Comparison of ENCODE assay signal across 33 cellular contexts in genomic region chr1:195704028-195704427, GRCh38.
A peak's percentile ranks its signal among the peaks of the same experiment; 100 is the strongest.
DNase-seq lines count a peak whose midpoint lies in the region; ATAC-seq, FAIRE-seq and TF ChIP-seq lines count a peak whose summit lies in the region.
"Had no signal": no experiment of that assay in that cellular context is flagged by ENCODE, and none has a peak within 500 bp of the region (broad histone marks: within the 10 kb centered on the region; RNA-seq: fewer than 3 reads in every experiment).

No MANE protein-coding gene starts in this region.

- TF ChIP-seq CTCF in A549 (IDR thresholded peaks at IDR 0.05): no peak
- TF ChIP-seq CTCF in D721Med (IDR thresholded peaks at IDR 0.05; ENCODE audit: insufficient read depth, missing control alignments): no peak
- no peak for TF ChIP-seq CTCF in IMR-90 (conservative IDR thresholded peaks at IDR 0.05; ENCODE audit: low read depth, low read length)
- TF ChIP-seq CTCF in K562 (IDR thresholded peaks at IDR 0.05 in 2 of 3, conservative IDR thresholded peaks at IDR 0.05 in 1 of 3; ENCODE audit: insufficient read depth in 2 of 3, low read depth in 1 of 3, low read length in 3 of 3): no peak
- no peak for TF ChIP-seq CTCF in foreskin keratinocyte (conservative IDR thresholded peaks at IDR 0.05)

- no peak for FAIRE-seq in A549 (lab: Jason Lieb, UNC)
- peak; percentile 73 for FAIRE-seq in D721Med (lab: Jason Lieb, UNC)
- FAIRE-seq in K562 (lab: Jason Lieb, UNC): no peak
- FAIRE-seq: A204.1 had no signal

- 76% methylated on average over 2 of the region's 2 CpGs for WGBS in A549 (ENCODE audit: missing lambda C conversion rate)
- no CpG with 5 or more reads among the region's 2 CpGs for WGBS in IMR-90 (ENCODE audit: extremely low coverage in 2 of 2, insufficient read length in 1 of 2), 2 experiments
- WGBS in K562 (ENCODE audit: insufficient coverage, low coverage, missing lambda C conversion rate): 10% methylated on average over 2 of the region's 2 CpGs

- no peak overlapping the region for H3K18ac ChIP-seq in IMR-90 (ENCODE audit: low read depth, low read length)

- BruUV-seq in IMR-90 (replicated peaks; lab: Mats Ljungman, UMichigan): no TSS peak
- no TSS peak for BruUV-seq in K562 (replicated peaks; lab: Mats Ljungman, UMichigan)

- H3K9ac ChIP-seq in IMR-90 (ENCODE audit: low read depth, low read length) (no peak overlapping the region), K562 (ENCODE audit: insufficient read depth in 1 of 2, low read depth in 2 of 2, low read length in 2 of 2) (no peak overlapping the region)
- H3K9ac ChIP-seq: BLaER1; BLaER1 treated with 17β-estradiol and CSF1 and Interleukin-3, amounts not matched to agents 10 nM and 100 nM had no signal

- H4K8ac ChIP-seq in IMR-90 (ENCODE audit: low read depth in 2 of 2, low read length in 2 of 2): no peak overlapping the region

- H3K79me2 ChIP-seq in K562 (ENCODE audit: control insufficient read depth, insufficient read depth, low read length): no peaks in the 10 kb centered on the region

- H3K4me2 ChIP-seq in A549 (no peak overlapping the region), IMR-90 (ENCODE audit: low read depth, low read length) (no peak overlapping the region), K562 (ENCODE audit: insufficient read depth, low read length) (no peak overlapping the region)
- H3K4me2 ChIP-seq: BLaER1; BLaER1 treated with 17β-estradiol and CSF1 and Interleukin-3, amounts not matched to agents 10 nM and 100 nM had no signal

- no peak overlapping the region for H2AK5ac ChIP-seq in IMR-90 (ENCODE audit: low read depth, low read length)

- H2BK5ac ChIP-seq in IMR-90 (ENCODE audit: low read depth, low read length, poor library complexity, severe bottlenecking): no peak overlapping the region

- H3K9me1 ChIP-seq in IMR-90 (ENCODE audit: insufficient read depth, low read length) (no peaks in the 10 kb centered on the region), K562 (ENCODE audit: control insufficient read depth, insufficient read depth, low read length) (no peaks in the 10 kb centered on the region)

- H2AFZ ChIP-seq in IMR-90 (replicated peaks; ENCODE audit: low read length, poor library complexity) (no peak overlapping the region), K562 (ENCODE audit: low read depth, low read length) (no peak overlapping the region)

- DNase-seq in A549 (ENCODE audit: low read depth in 1 of 2, low spot score in 1 of 2): no peak
- DNase-seq in D721Med (ENCODE audit: insufficient read length, low spot score): no peak
- DNase-seq in IMR-90: no peak
- no peak for DNase-seq in K562 (ENCODE audit: extremely low read depth in 1 of 4, low spot score in 3 of 4)
- DNase-seq in MG63: no peak
- no peak for DNase-seq in foreskin keratinocyte
- DNase-seq: 8988T; ACHN; AML-193; BE2C; C1 segment of cervical spinal cord; Caco-2; Calu3; CD4-positive, alpha-beta memory T cell; CD4-positive, alpha-beta T cell; CD4-positive, CD25-positive, alpha-beta regulatory T cell; CD8-positive, alpha-beta memory T cell; CD8-positive, alpha-beta T cell; COR-L47; DMS 273 treated with DMSO at 0.1 percent for 48 hours; DMS153; DMS53; DMS79; DMS79 treated with DMSO at 0.1 percent for 48 hours; DND-41; EL had no signal

- H4K20me1 ChIP-seq in IMR-90 (ENCODE audit: insufficient read depth, low read length) (no peaks in the 10 kb centered on the region), K562 (replicated peaks; ENCODE audit: control insufficient read depth, insufficient read depth, low read length) (no peaks in the 10 kb centered on the region)
- H4K20me1 ChIP-seq: BLaER1; BLaER1 treated with 17β-estradiol and CSF1 and Interleukin-3, amounts not matched to agents 10 nM and 100 nM had no signal

- no peaks in the 10 kb centered on the region for H3K4me1 ChIP-seq in A549
- H3K4me1 ChIP-seq in IMR-90 (ENCODE audit: control insufficient read depth, insufficient read depth, low read length): no peaks in the 10 kb centered on the region
- H3K4me1 ChIP-seq in K562 (replicated peaks in 1 of 2; ENCODE audit: control insufficient read depth in 2 of 2, insufficient read depth in 2 of 2, low read length in 2 of 2): no peaks in the 10 kb centered on the region
- H3K4me1 ChIP-seq in foreskin keratinocyte: no peaks in the 10 kb centered on the region
- H3K4me1 ChIP-seq: BE2C; BLaER1; BLaER1 treated with 17β-estradiol and CSF1 and Interleukin-3, amounts not matched to agents 10 nM and 100 nM; Caco-2 had no signal

- H3K27ac ChIP-seq in A549: no peak overlapping the region
- no peak overlapping the region for H3K27ac ChIP-seq in IMR-90 (ENCODE audit: insufficient read depth, low read length)
- no peak overlapping the region for H3K27ac ChIP-seq in K562 (ENCODE audit: extremely low read depth, low read depth, low read length)
- no peak overlapping the region for H3K27ac ChIP-seq in foreskin keratinocyte
- H3K27ac ChIP-seq: 22Rv1; BLaER1; BLaER1 treated with 17β-estradiol and CSF1 and Interleukin-3, amounts not matched to agents 10 nM and 100 nM; C4-2B had no signal

- dilution Hi-C loops in IMR-90 (cut with HindIII; ENCODE audit: low sequenced_read_pairs, unreplicated experiment): no loop called here

- in situ Hi-C loops in IMR-90 (cut with MboI; ENCODE audit: low sequenced_read_pairs): no loop called here
- in situ Hi-C loops in K562 (cut with MboI): no loop called here

- no peak overlapping the region for H3K23ac ChIP-seq in IMR-90 (ENCODE audit: low read depth, low read length)

- no peak overlapping the region for H3K56ac ChIP-seq in IMR-90 (ENCODE audit: extremely low read depth, insufficient read depth, low read length)

- no peak for TF ChIP-seq RAD21 in A549 (conservative IDR thresholded peaks at IDR 0.05 in 1 of 2, IDR thresholded peaks at IDR 0.05 in 1 of 2)
- TF ChIP-seq RAD21 in IMR-90 (IDR thresholded peaks at IDR 0.05; ENCODE audit: low read length): no peak
- no peak for TF ChIP-seq RAD21 in K562 (CRISPR knock-in tag; conservative IDR thresholded peaks at IDR 0.05 in 1 of 2, IDR thresholded peaks at IDR 0.05 in 1 of 2)

- H3K79me1 ChIP-seq in IMR-90 (ENCODE audit: low read depth in 1 of 2, low read length in 2 of 2): no peaks in the 10 kb centered on the region

- H2AK9ac ChIP-seq in IMR-90 (replicated peaks; ENCODE audit: low read depth, low read length, poor library complexity): no peak overlapping the region

- no peak overlapping the region for H2BK20ac ChIP-seq in IMR-90 (ENCODE audit: low read depth, low read length)

- POLR2A ChIA-PET in A549 (lab: Yijun Ruan, JAX): no interaction called here
- POLR2A ChIA-PET in IMR-90 (lab: Charles Lee; ENCODE audit: unreplicated experiment): no interaction called here
- POLR2A ChIA-PET in K562 (lab: Yijun Ruan, JAX): no interaction called here

- H4K5ac ChIP-seq in IMR-90 (ENCODE audit: low read depth, low read length): no peak overlapping the region

- no peak overlapping the region for H4K91ac ChIP-seq in IMR-90 (ENCODE audit: insufficient read depth, low read depth, low read length)

- no peaks in the 10 kb centered on the region for H3K9me3 ChIP-seq in A549
- no peaks in the 10 kb centered on the region for H3K9me3 ChIP-seq in IMR-90 (ENCODE audit: control insufficient read depth, insufficient read depth, low read length)
- no peaks in the 10 kb centered on the region; the same call in 1 of the 2 replicates for H3K9me3 ChIP-seq in K562 (replicated peaks; ENCODE audit: control insufficient read depth, insufficient read depth, low read depth, low read length)
- no peaks in the 10 kb centered on the region for H3K9me3 ChIP-seq in MG63
- H3K9me3 ChIP-seq: BE2C; BLaER1; BLaER1 treated with 17β-estradiol and CSF1 and Interleukin-3, amounts not matched to agents 10 nM and 100 nM; Caco-2 had no signal

- no peak overlapping the region for H3K14ac ChIP-seq in IMR-90 (replicated peaks; ENCODE audit: low read depth, low read length)

- no peak overlapping the region for H2BK15ac ChIP-seq in IMR-90 (ENCODE audit: low read depth, low read length)

- ATAC-seq in A549 (no peak), IMR-90 (ENCODE audit: low read depth) (no peak), K562 (no peak), GM19351 (IDR thresholded peaks at IDR 0.05; ENCODE audit: unreplicated experiment) (no peak), foreskin keratinocyte (no peak), GM19467 (IDR thresholded peaks at IDR 0.05; ENCODE audit: unreplicated experiment) (no peak)
- ATAC-seq: CD8-positive, alpha-beta T cell had no signal

- H3K4me3 ChIP-seq in A549 (no peak overlapping the region), IMR-90 (ENCODE audit: insufficient read depth, low read depth, low read length) (no peak overlapping the region), K562 (no peak overlapping the region), MG63 (no peak overlapping the region)
- H3K4me3 ChIP-seq: BLaER1; BLaER1 treated with 17β-estradiol and CSF1 and Interleukin-3, amounts not matched to agents 10 nM and 100 nM had no signal

- CTCF ChIA-PET in A549 (lab: Yijun Ruan, JAX) (no interaction called here), IMR-90 (lab: Yijun Ruan, JAX) (no interaction called here), K562 (lab: Yijun Ruan, JAX; ENCODE audit: low intra/inter-chr PET ratio) (no interaction called here)

- TF ChIP-seq EP300 in A549 (IDR thresholded peaks at IDR 0.05): no peak
- TF ChIP-seq EP300 in K562 (IDR thresholded peaks at IDR 0.05; ENCODE audit: low read length): no peak

- intact Hi-C loops in IMR-90 (cut with micrococcal nuclease) (no loop called here), K562 (cut with micrococcal nuclease) (no loop called here)

- H2BK120ac ChIP-seq in IMR-90 (ENCODE audit: low read depth, low read length): no peak overlapping the region

- H3K27me3 ChIP-seq in IMR-90 (ENCODE audit: control insufficient read depth, insufficient read depth, low read length) (no peaks in the 10 kb centered on the region), K562 (ENCODE audit: control insufficient read depth in 2 of 2, insufficient read depth in 2 of 2, low read length in 2 of 2) (no peaks in the 10 kb centered on the region), MG63 (no peaks in the 10 kb centered on the region), foreskin keratinocyte (no peaks in the 10 kb centered on the region)
- H3K27me3 ChIP-seq: BE2C; BLaER1; BLaER1 treated with 17β-estradiol and CSF1 and Interleukin-3, amounts not matched to agents 10 nM and 100 nM had no signal

- no peak overlapping the region for H3K4ac ChIP-seq in IMR-90 (ENCODE audit: low read depth, low read length)

- no peaks in the 10 kb centered on the region for H3K36me3 ChIP-seq in IMR-90 (ENCODE audit: control insufficient read depth, insufficient read depth, low read length)
- no peaks in the 10 kb centered on the region for H3K36me3 ChIP-seq in K562 (ENCODE audit: control insufficient read depth, insufficient read depth, low read length)
- no peaks in the 10 kb centered on the region for H3K36me3 ChIP-seq in MG63
- H3K36me3 ChIP-seq: BE2C; BLaER1; BLaER1 treated with 17β-estradiol and CSF1 and Interleukin-3, amounts not matched to agents 10 nM and 100 nM had no signal

- TF ChIP-seq POLR2A in A549 (IDR thresholded peaks at IDR 0.05; ENCODE audit: low read length): no peak
- no peak for TF ChIP-seq POLR2A in IMR-90 (IDR thresholded peaks at IDR 0.05; ENCODE audit: low read depth, low read length)
- TF ChIP-seq POLR2A in K562 (conservative IDR thresholded peaks at IDR 0.05): no peak

TF ChIP-seq in A549, 52 proteins besides CTCF, POLR2A, EP300 and RAD21 (continues in another document):
- no peak for TF ChIP-seq SMC3 (IDR thresholded peaks at IDR 0.05)

TF ChIP-seq in IMR-90, 13 proteins besides CTCF, POLR2A, EP300 and RAD21 (continues in another document):
- no peak for TF ChIP-seq FOS (IDR thresholded peaks at IDR 0.05; ENCODE audit: low read depth, low read length)

Comparison
In these comparisons a context has a peak if more than half of its experiments do, and no peak if none do; other contexts are left out.
1. Of the 35 proteins assayed by ChIP-seq in both K562 and A549: peak only in K562: none; only in A549: MAFK; in both: none; in neither: 34.